ENCODE assay signal across 10 cellular contexts in the genomic region with DNA sequence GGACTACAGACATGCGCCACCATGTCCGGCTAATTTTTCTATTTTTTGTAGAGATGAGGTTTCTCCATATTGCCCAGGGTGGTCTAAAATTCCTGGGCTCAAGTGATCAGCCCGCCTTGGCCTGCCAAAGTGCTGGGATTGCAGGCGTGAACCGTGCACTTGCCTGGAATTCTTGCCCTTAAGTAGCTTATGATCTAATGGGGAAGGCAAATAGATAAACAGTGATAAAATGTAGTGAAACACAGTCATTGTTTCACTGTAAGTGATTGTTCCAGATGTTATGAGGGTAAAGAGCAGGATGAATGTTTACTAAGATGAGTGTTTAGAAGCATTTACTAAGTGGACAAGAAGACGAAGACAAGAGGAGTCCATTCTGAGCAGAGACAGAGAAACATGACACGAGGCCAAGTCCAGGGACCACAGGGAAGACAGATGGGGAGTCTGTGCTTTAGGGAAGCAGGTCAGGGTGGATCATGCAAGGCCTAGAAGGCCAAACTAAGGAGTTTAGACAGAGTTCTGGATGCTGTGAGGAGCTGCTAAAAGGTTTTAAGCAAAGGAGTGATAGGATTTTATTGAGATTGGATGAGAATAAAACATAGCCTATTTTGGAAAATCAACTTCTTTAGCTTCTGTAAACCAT. TPM values are rescaled to one million over a fixed set of nuclear protein-coding genes. Genes with fewer than 3 reads are reported as not detected.
DNase-seq lines count a peak whose midpoint lies in the region; TF ChIP-seq lines count a peak whose summit lies in the region.
"Had no signal": no experiment of that assay in that cellular context is flagged by ENCODE, and none has a peak within 500 bp of the region (broad histone marks: within the 10 kb centered on the region; RNA-seq: fewer than 3 reads in every experiment).

No MANE protein-coding gene starts in this region.

- H3K4me3 Mint-ChIP-seq in glutamatergic neuron (ENCODE audit: unreplicated experiment) (peak overlapping the region; percentile 11), progenitor cell of endocrine pancreas (ENCODE audit: low read depth) (peak overlapping the region; percentile 44)
- H3K4me3 Mint-ChIP-seq: neural crest cell had no signal

- H3K36me3 ChIP-seq in SJSA1 (no peaks in the 10 kb centered on the region), SK-N-SH (replicated peaks in 1 of 2; ENCODE audit: control insufficient read depth in 1 of 2, insufficient read depth in 2 of 2, low read length in 1 of 2) (no peaks in the 10 kb centered on the region)

- no peak overlapping the region for H2AFZ ChIP-seq in SK-N-SH (ENCODE audit: low read depth)

- peaks cover 2% of the 10 kb centered on the region for H3K9me3 Mint-ChIP-seq in glutamatergic neuron (ENCODE audit: unreplicated experiment)
- no peaks in the 10 kb centered on the region for H3K9me3 Mint-ChIP-seq in progenitor cell of endocrine pancreas (ENCODE audit: low read depth)
- H3K9me3 Mint-ChIP-seq: neural crest cell had no signal

- DNase-seq in SJSA1 (ENCODE audit: low read depth in 1 of 2, low spot score in 2 of 2) (peak; percentile 68 to 76), glutamatergic neuron (no peak), progenitor cell of endocrine pancreas (ENCODE audit: low spot score, unreplicated experiment) (no peak), medulla oblongata (ENCODE audit: extremely low spot score) (no peak), SK-N-SH (no peak), epidermal melanocyte (ENCODE audit: insufficient read length, low spot score) (no peak)
- DNase-seq in activated CD8-positive, alpha-beta memory T cell treated with anti-CD3 and anti-CD28 coated beads, Interleukin-2, amount 50 U/mL, for 48 hours = no peak
- DNase-seq: activated CD4-positive, alpha-beta T cell treated with anti-CD3 and anti-CD28 coated beads for 4 hours had no signal

- no peaks in the 10 kb centered on the region for H4K20me1 ChIP-seq in SK-N-SH (ENCODE audit: insufficient read depth)

- H3K4me1 ChIP-seq in SJSA1 (replicated peaks) (peaks cover 73% of the 10 kb centered on the region), SK-N-SH (ENCODE audit: control insufficient read depth in 1 of 2, insufficient read depth in 2 of 2, low read depth in 1 of 2, low read length in 1 of 2) (peaks cover 53 to 60% of the 10 kb centered on the region in 2 experiments)

- no peak for TF ChIP-seq RAD21 in SK-N-SH (IDR thresholded peaks at IDR 0.05; ENCODE audit: low read length)

- H3K27ac ChIP-seq in 22Rv1 = peak overlapping the region; percentile 81
- H3K27ac ChIP-seq in SJSA1 = peak overlapping the region; percentile 60
- H3K27ac ChIP-seq in SK-N-SH (ENCODE audit: low read depth in 2 of 2, low read length in 1 of 2) = no peak overlapping the region; a peak in 1 of 4 replicates

- H3K79me2 ChIP-seq in SK-N-SH (ENCODE audit: insufficient read depth) = peaks cover 16% of the 10 kb centered on the region; the same call in 1 of the 2 replicates

- 91% methylated on average over 7 of the region's 7 CpGs for WGBS in SK-N-SH (ENCODE audit: low lambda C conversion rate)

- H3K36me3 Mint-ChIP-seq in glutamatergic neuron (ENCODE audit: unreplicated experiment) = no peaks in the 10 kb centered on the region
- H3K36me3 Mint-ChIP-seq in progenitor cell of endocrine pancreas (ENCODE audit: insufficient read depth) = peaks cover 11% of the 10 kb centered on the region

- CTCF ChIA-PET in SK-N-SH (lab: Yijun Ruan, JAX) = interaction anchor here (1.6 kb wide), 1 partner anchor 9 kb away, joined by 3 read pairs; no protein-coding TSS in a partner anchor

- H3K9ac ChIP-seq in SK-N-SH = no peak overlapping the region

- peaks cover 9% of the 10 kb centered on the region for H3F3A ChIP-seq in SK-N-SH (replicated peaks; ENCODE audit: insufficient read depth)

- H3K4me2 ChIP-seq in SK-N-SH = no peak overlapping the region

- H3K4me3 ChIP-seq in SJSA1 (no peak overlapping the region), SK-N-SH (ENCODE audit: low read depth in 2 of 2, low read length in 1 of 2) (no peak overlapping the region)

- H3K27me3 Mint-ChIP-seq in glutamatergic neuron (ENCODE audit: unreplicated experiment) (peaks cover 4% of the 10 kb centered on the region), progenitor cell of endocrine pancreas (no peaks in the 10 kb centered on the region)

- H3K9me2 ChIP-seq in SK-N-SH = no peaks in the 10 kb centered on the region

- H3K9me3 ChIP-seq in SJSA1 (replicated peaks) (no peaks in the 10 kb centered on the region), SK-N-SH (no peaks in the 10 kb centered on the region)

- no peak for TF ChIP-seq EP300 in SK-N-SH (IDR thresholded peaks at IDR 0.05; ENCODE audit: borderline replicate concordance in 1 of 2, low read depth in 1 of 2, low read length in 1 of 2)

- H3K4me1 Mint-ChIP-seq in glutamatergic neuron (ENCODE audit: low read depth, unreplicated experiment) (peaks cover 62% of the 10 kb centered on the region), progenitor cell of endocrine pancreas (ENCODE audit: low read depth) (peaks cover 86% of the 10 kb centered on the region)

- no peaks in the 10 kb centered on the region for H3K27me3 ChIP-seq in SJSA1 (replicated peaks)
- H3K27me3 ChIP-seq in SK-N-SH (ENCODE audit: insufficient read depth) = no peaks in the 10 kb centered on the region

- TF ChIP-seq CTCF in 22Rv1 (IDR thresholded peaks at IDR 0.05) (no peak), glutamatergic neuron (IDR thresholded peaks at IDR 0.05; ENCODE audit: partially characterized antibody, unreplicated experiment) (no peak), progenitor cell of endocrine pancreas (IDR thresholded peaks at IDR 0.05; ENCODE audit: unreplicated experiment) (no peak), SK-N-SH (IDR thresholded peaks at IDR 0.05) (no peak)

- POLR2A ChIA-PET in SK-N-SH (lab: Yijun Ruan, JAX) = no interaction called here

- H3K27ac Mint-ChIP-seq in glutamatergic neuron (ENCODE audit: unreplicated experiment) = peak overlapping the region; percentile 13
- H3K27ac Mint-ChIP-seq in progenitor cell of endocrine pancreas = peak overlapping the region; percentile 97

TF ChIP-seq in SK-N-SH, 30 proteins besides CTCF, POLR2A, EP300 and RAD21 (continues in another document):
- no peak for TF ChIP-seq YY1 (IDR thresholded peaks at IDR 0.05; ENCODE audit: low read depth)
- TF ChIP-seq, protein P1, sequence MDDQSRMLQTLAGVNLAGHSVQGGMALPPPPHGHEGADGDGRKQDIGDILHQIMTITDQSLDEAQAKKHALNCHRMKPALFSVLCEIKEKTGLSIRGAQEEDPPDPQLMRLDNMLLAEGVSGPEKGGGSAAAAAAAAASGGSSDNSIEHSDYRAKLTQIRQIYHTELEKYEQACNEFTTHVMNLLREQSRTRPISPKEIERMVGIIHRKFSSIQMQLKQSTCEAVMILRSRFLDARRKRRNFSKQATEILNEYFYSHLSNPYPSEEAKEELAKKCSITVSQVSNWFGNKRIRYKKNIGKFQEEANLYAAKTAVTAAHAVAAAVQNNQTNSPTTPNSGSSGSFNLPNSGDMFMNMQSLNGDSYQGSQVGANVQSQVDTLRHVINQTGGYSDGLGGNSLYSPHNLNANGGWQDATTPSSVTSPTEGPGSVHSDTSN (IDR thresholded peaks at IDR 0.05) = no peak
- no peak for TF ChIP-seq TCF12 (IDR thresholded peaks at IDR 0.05)
- no peak for TF ChIP-seq MXI1 (IDR thresholded peaks at IDR 0.05; ENCODE audit: low read depth, low read length)
- TF ChIP-seq RCOR1 (IDR thresholded peaks at IDR 0.05; ENCODE audit: low read length) = no peak
- no peak for TF ChIP-seq EZH2phosphoT487 (IDR thresholded peaks at IDR 0.05; ENCODE audit: borderline replicate concordance, low read depth)
- TF ChIP-seq ZBTB33 (IDR thresholded peaks at IDR 0.05; ENCODE audit: borderline replicate concordance, low read depth) = no peak
- no peak for TF ChIP-seq GABPA (IDR thresholded peaks at IDR 0.05; ENCODE audit: low read depth)
- no peak for TF ChIP-seq IRF3 (IDR thresholded peaks at IDR 0.05; ENCODE audit: low read depth, low read length)
- TF ChIP-seq MEF2A (IDR thresholded peaks at IDR 0.05; ENCODE audit: borderline replicate concordance, low read depth) = no peak

RNA-seq across cellular contexts. Expression of gene YPEL2, which starts 36.9 kb away (rescaled TPM):
- 4.2 and 4.4 TPM in 2 replicates for total RNA-seq in SJSA1 (2014; rRNA removed; shearing (Covaris generic))
- total RNA-seq in glutamatergic neuron (ENCODE audit: unreplicated experiment) (20.8 TPM), progenitor cell of endocrine pancreas (39.9 and 40.8 TPM in 2 replicates)
- polyA plus RNA-seq in SK-N-SH (2012; rRNA removed) = 3.2 and 5.5 TPM in 2 replicates
- polyA plus RNA-seq in SK-N-SH (2012; cell fraction: cytosol; rRNA removed) = 4.7 and 5.4 TPM in 2 replicates
- polyA plus RNA-seq in SK-N-SH (2012; cell fraction: nucleus; rRNA removed) = 5.5 and 10.2 TPM in 2 replicates

Comparison
In these comparisons a context has a peak if more than half of its experiments do, and no peak if none do; other contexts are left out.
1. H3K27ac ChIP-seq: peak in 22Rv1 (single experiment) and SJSA1 (single experiment); none in SK-N-SH (0 of 2).
2. DNase-seq: peak in SJSA1 (2 of 2); none in glutamatergic neuron (single experiment), progenitor cell of endocrine pancreas (single experiment), activated CD8-positive, alpha-beta memory T cell treated with anti-CD3 and anti-CD28 coated beads, Interleukin-2, amount 50 U/mL, for 48 hours (single experiment), medulla oblongata (single experiment), SK-N-SH (single experiment) and epidermal melanocyte (single experiment).